In the genomic region with DNA sequence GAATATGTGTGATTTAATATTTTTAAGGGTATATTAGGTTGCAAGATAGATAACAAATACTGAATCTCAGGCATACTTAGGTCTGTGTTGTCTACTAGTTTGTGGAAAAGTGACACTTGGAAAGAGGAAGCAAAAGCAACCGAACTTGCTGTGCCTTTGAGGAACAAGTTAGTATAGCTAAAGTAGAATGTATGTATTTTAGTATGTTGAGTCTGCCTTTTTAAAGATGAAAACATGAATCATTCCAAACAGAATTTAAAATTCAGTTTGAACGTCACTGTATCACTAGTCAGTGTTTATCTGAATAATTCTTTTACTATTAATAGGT, we compare ENCODE assay signal across 2 cellular contexts.
TF ChIP-seq lines count a peak whose summit lies in the region.

No MANE protein-coding gene starts in this region.

TF ChIP-seq in IMR-90, 13 proteins besides CTCF, POLR2A, EP300 and RAD21:
- TF ChIP-seq MAFK (IDR thresholded peaks at IDR 0.05; ENCODE audit: low read depth, low read length) (no peak), CEBPB (IDR thresholded peaks at IDR 0.05; ENCODE audit: low read depth, low read length) (no peak)

TF ChIP-seq in neural cell, 6 proteins besides CTCF, POLR2A, EP300 and RAD21:
- TF ChIP-seq MXI1 (conservative IDR thresholded peaks at IDR 0.05; ENCODE audit: poor library complexity, severe bottlenecking) (no peak), SMC3 (conservative IDR thresholded peaks at IDR 0.05; ENCODE audit: poor library complexity) (no peak), POLR2AphosphoS5 (IDR thresholded peaks at IDR 0.05) (no peak), TAF1 (IDR thresholded peaks at IDR 0.05; ENCODE audit: low read depth) (no peak), EZH2 (IDR thresholded peaks at IDR 0.05; ENCODE audit: borderline replicate concordance, insufficient read depth, low read length, poor library complexity, severe bottlenecking) (no peak)
- TF ChIP-seq, protein P1, sequence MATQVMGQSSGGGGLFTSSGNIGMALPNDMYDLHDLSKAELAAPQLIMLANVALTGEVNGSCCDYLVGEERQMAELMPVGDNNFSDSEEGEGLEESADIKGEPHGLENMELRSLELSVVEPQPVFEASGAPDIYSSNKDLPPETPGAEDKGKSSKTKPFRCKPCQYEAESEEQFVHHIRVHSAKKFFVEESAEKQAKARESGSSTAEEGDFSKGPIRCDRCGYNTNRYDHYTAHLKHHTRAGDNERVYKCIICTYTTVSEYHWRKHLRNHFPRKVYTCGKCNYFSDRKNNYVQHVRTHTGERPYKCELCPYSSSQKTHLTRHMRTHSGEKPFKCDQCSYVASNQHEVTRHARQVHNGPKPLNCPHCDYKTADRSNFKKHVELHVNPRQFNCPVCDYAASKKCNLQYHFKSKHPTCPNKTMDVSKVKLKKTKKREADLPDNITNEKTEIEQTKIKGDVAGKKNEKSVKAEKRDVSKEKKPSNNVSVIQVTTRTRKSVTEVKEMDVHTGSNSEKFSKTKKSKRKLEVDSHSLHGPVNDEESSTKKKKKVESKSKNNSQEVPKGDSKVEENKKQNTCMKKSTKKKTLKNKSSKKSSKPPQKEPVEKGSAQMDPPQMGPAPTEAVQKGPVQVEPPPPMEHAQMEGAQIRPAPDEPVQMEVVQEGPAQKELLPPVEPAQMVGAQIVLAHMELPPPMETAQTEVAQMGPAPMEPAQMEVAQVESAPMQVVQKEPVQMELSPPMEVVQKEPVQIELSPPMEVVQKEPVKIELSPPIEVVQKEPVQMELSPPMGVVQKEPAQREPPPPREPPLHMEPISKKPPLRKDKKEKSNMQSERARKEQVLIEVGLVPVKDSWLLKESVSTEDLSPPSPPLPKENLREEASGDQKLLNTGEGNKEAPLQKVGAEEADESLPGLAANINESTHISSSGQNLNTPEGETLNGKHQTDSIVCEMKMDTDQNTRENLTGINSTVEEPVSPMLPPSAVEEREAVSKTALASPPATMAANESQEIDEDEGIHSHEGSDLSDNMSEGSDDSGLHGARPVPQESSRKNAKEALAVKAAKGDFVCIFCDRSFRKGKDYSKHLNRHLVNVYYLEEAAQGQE (IDR thresholded peaks at IDR 0.05; ENCODE audit: borderline replicate concordance), result no peak
TF ChIP-seq in neural cell: peak in this region for 0.
